In genomic region chr7:505171-505570, GRCh38 we compare ENCODE assay signal across 1 cellular context.
TF ChIP-seq lines count a peak whose summit lies in the region.

No MANE protein-coding gene starts in this region.

TF ChIP-seq in IMR-90, 13 proteins besides CTCF, POLR2A, EP300 and RAD21 (continued from another document):
- TF ChIP-seq USF2 (IDR thresholded peaks at IDR 0.05; ENCODE audit: low read depth, low read length) (no peak), RCOR1 (IDR thresholded peaks at IDR 0.05; ENCODE audit: insufficient replicate concordance, low read length) (no peak)
